ENCODE assay signal across 13 cellular contexts in the genomic region with DNA sequence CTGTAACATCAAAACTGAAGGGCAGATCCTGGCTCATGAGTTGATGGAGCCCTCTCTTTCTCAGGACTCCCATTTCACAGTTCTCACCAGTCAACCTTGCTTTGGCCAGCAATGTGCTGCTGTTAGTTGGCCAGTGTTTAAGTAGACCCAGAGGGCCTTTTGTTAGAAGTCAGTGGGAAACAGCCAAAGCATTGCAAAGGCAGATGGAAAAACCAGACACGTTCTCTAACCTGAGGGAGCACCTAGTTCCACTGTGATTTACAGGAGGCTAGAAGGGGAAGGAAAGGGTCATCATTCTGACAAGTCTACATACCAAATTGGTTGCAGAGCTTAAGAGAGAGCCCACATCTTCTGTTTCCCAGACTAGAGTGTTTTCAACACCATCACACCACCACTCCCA.
DNase-seq lines count a peak whose midpoint lies in the region; TF ChIP-seq lines count a peak whose summit lies in the region.
"Had no signal": no experiment of that assay in that cellular context is flagged by ENCODE, and none has a peak within 500 bp of the region (broad histone marks: within the 10 kb centered on the region; RNA-seq: fewer than 3 reads in every experiment).

No MANE protein-coding gene starts in this region.

- H2BK120ac ChIP-seq in mesendoderm (ENCODE audit: low read depth, low read length) = no peak overlapping the region

- no peak overlapping the region for H4K5ac ChIP-seq in mesendoderm (ENCODE audit: low read length)

- H3K9me3 ChIP-seq in PC-9 (ENCODE audit: insufficient read depth, low read depth) = no peaks in the 10 kb centered on the region

- H2AFZ ChIP-seq in PC-9 = no peak overlapping the region

- peaks cover 78% of the 10 kb centered on the region for H3K4me1 Mint-ChIP-seq in type B pancreatic cell (ENCODE audit: unreplicated experiment)
- H3K4me1 Mint-ChIP-seq: CD4-positive, alpha-beta memory T cell had no signal

- no TSS peak for BruUV-seq in PC-9 (replicated peaks; lab: Mats Ljungman, UMichigan)

- H2BK15ac ChIP-seq in mesendoderm (replicated peaks; ENCODE audit: low read depth) = no peak overlapping the region

- peak overlapping the region; percentile 75 for H3K27ac Mint-ChIP-seq in type B pancreatic cell
- H3K27ac Mint-ChIP-seq: B cell; CD4-positive, alpha-beta memory T cell had no signal

- H4K8ac ChIP-seq in mesendoderm (ENCODE audit: low read depth, low read length) = no peak overlapping the region

- H3K79me2 ChIP-seq in mesendoderm (ENCODE audit: control insufficient read depth, insufficient read depth, low read length) (no peaks in the 10 kb centered on the region), PC-9 (ENCODE audit: low read depth) (no peaks in the 10 kb centered on the region)

- no peaks in the 10 kb centered on the region for H3K79me1 ChIP-seq in mesendoderm (ENCODE audit: low read length)

- peak overlapping the region; percentile 10; the same call in 1 of the 2 replicates for H3K27ac ChIP-seq in VCaP
- H3K27ac ChIP-seq in mesendoderm (ENCODE audit: low read depth, low read length) = no peak overlapping the region
- H3K27ac ChIP-seq in PC-9 = no peak overlapping the region
- H3K27ac ChIP-seq: C4-2B, HL-60 had no signal

- WGBS in mesendoderm (ENCODE audit: extremely low coverage, insufficient coverage, low lambda C conversion rate) = no CpG with 5 or more reads among the region's 1 CpG

- TF ChIP-seq CTCF in VCaP (conservative IDR thresholded peaks at IDR 0.05) = no peak
- TF ChIP-seq CTCF in type B pancreatic cell (conservative IDR thresholded peaks at IDR 0.05) = no peak
- no peak for TF ChIP-seq CTCF in PC-9 (conservative IDR thresholded peaks at IDR 0.05)

- no peaks in the 10 kb centered on the region for H3K36me3 Mint-ChIP-seq in type B pancreatic cell
- H3K36me3 Mint-ChIP-seq: CD4-positive, alpha-beta memory T cell had no signal

- H3K27me3 Mint-ChIP-seq in type B pancreatic cell = no peaks in the 10 kb centered on the region

- intact Hi-C loops in PC-9 (cut with micrococcal nuclease; ENCODE audit: unreplicated experiment) = loop anchor here (10.0 kb wide), 1 partner anchor 185 kb away; no protein-coding TSS in a partner anchor

- H3K9ac ChIP-seq in mesendoderm (ENCODE audit: low read length) = no peak overlapping the region

- peaks cover 6% of the 10 kb centered on the region for H3K4me1 ChIP-seq in mesendoderm (ENCODE audit: control insufficient read depth, low read depth, low read length)
- peaks cover 37% of the 10 kb centered on the region for H3K4me1 ChIP-seq in PC-9 (replicated peaks; ENCODE audit: insufficient read depth)

- peak; percentile 71 for DNase-seq in ELF-1 (ENCODE audit: low read depth, low spot score)
- DNase-seq in mesendoderm = no peak
- DNase-seq in type B pancreatic cell (ENCODE audit: extremely low spot score, unreplicated experiment) = no peak
- no peak for DNase-seq in PC-9
- DNase-seq in foreskin melanocyte = no peak
- no peak for DNase-seq in activated CD4-positive, CD25-positive, alpha-beta regulatory T cell (lab: John Stamatoyannopoulos, UW)
- DNase-seq: CD4-positive, alpha-beta memory T cell; DMS153; HCEC 1CT had no signal

- CTCF ChIA-PET in PC-9 (lab: Charles Lee) = no interaction called here

- no peaks in the 10 kb centered on the region for H3K9me2 ChIP-seq in PC-9 (ENCODE audit: insufficient read depth)

- no peak overlapping the region for H3K4me3 ChIP-seq in mesendoderm (ENCODE audit: low read length)
- H3K4me3 ChIP-seq in PC-9 = no peak overlapping the region

- no peaks in the 10 kb centered on the region for H3K9me3 Mint-ChIP-seq in type B pancreatic cell
- H3K9me3 Mint-ChIP-seq: CD4-positive, alpha-beta memory T cell had no signal

- H3K56ac ChIP-seq in mesendoderm (ENCODE audit: low read length) = peak overlapping the region; percentile 43

- no peaks in the 10 kb centered on the region for H4K20me1 ChIP-seq in PC-9 (ENCODE audit: insufficient read depth)

- H3K4me3 Mint-ChIP-seq in type B pancreatic cell = no peak overlapping the region
- H3K4me3 Mint-ChIP-seq: B cell; CD4-positive, alpha-beta memory T cell had no signal

- peak overlapping the region; percentile 60 for H2BK5ac ChIP-seq in mesendoderm (ENCODE audit: low read length)

- H3K4ac ChIP-seq in mesendoderm (ENCODE audit: low read depth, low read length) = no peak overlapping the region

- H3K36me3 ChIP-seq in mesendoderm (ENCODE audit: control insufficient read depth, insufficient read depth, low read length) = no peaks in the 10 kb centered on the region
- H3K36me3 ChIP-seq in PC-9 (ENCODE audit: low read depth) = no peaks in the 10 kb centered on the region

- H3K18ac ChIP-seq in mesendoderm (ENCODE audit: low read length) = peak overlapping the region; percentile 15

- H2AK5ac ChIP-seq in mesendoderm (ENCODE audit: low read length) = peak overlapping the region; percentile 89

- no peak overlapping the region for H3K4me2 ChIP-seq in mesendoderm (ENCODE audit: low read length)
- no peak overlapping the region for H3K4me2 ChIP-seq in PC-9

- H3K27me3 ChIP-seq in mesendoderm (ENCODE audit: insufficient read depth, low read length, poor library complexity) (no peaks in the 10 kb centered on the region), PC-9 (ENCODE audit: insufficient read depth, low read depth) (no peaks in the 10 kb centered on the region)

- no peak overlapping the region for H3K23ac ChIP-seq in mesendoderm (ENCODE audit: low read length)

- POLR2A ChIA-PET in PC-9 (lab: Charles Lee; ENCODE audit: unreplicated experiment) = no interaction called here

- H3F3A ChIP-seq in PC-9 (ENCODE audit: insufficient read depth, low read depth) = peaks cover 33% of the 10 kb centered on the region
